ENCODE assay signal across 8 cellular contexts in genomic region chr6:87154641-87155271, GRCh38. TPM values are rescaled to one million over a fixed set of nuclear protein-coding genes. Genes with fewer than 3 reads are reported as not detected.
DNase-seq lines count a peak whose midpoint lies in the region; ATAC-seq and TF ChIP-seq lines count a peak whose summit lies in the region.

No MANE protein-coding gene starts in this region.

- H3K27ac Mint-ChIP-seq in CD14-positive monocyte (peak overlapping the region; percentile 91 to 98 (median 97)), activated B cell treated with CpG ODN at 0.5 μM for 24 hours (peak overlapping the region; percentile 97), endothelial cell (ENCODE audit: unreplicated experiment) (peak overlapping the region; percentile 91)

- H3K9me3 ChIP-seq in muscle layer of colon (ENCODE audit: low read length): no peaks in the 10 kb centered on the region

- TF ChIP-seq CTCF in CD14-positive monocyte (IDR thresholded peaks at IDR 0.05): no peak
- no peak for TF ChIP-seq CTCF in activated B cell treated with CpG ODN at 0.5 μM for 24 hours (IDR thresholded peaks at IDR 0.05)
- TF ChIP-seq CTCF in endothelial cell (IDR thresholded peaks at IDR 0.05; ENCODE audit: unreplicated experiment): no peak

- H3K36me3 ChIP-seq in muscle layer of colon (ENCODE audit: insufficient read depth, low read length): no peaks in the 10 kb centered on the region

- H3K4me3 ChIP-seq in muscle layer of colon (ENCODE audit: low read depth in 1 of 2, low read length in 2 of 2): peak overlapping the region; percentile 77 to 97

- peak overlapping the region; percentile 98 for H3K27ac ChIP-seq in muscle layer of colon (ENCODE audit: low read depth, low read length)

- H3K9me3 Mint-ChIP-seq in CD14-positive monocyte (no peaks in the 10 kb centered on the region), activated B cell treated with CpG ODN at 0.5 μM for 24 hours (no peaks in the 10 kb centered on the region), endothelial cell (ENCODE audit: unreplicated experiment) (no peaks in the 10 kb centered on the region)

- intact Hi-C loops in CD14-positive monocyte (cut with micrococcal nuclease): loop anchor here (10.0 kb wide), 2 partner anchors 80 to 1720 kb away; no protein-coding TSS in a partner anchor
- intact Hi-C loops in activated B cell treated with CpG ODN at 0.5 μM for 24 hours (cut with micrococcal nuclease): loop anchor here (1.0 to 10.0 kb wide), 16 partner anchors 15 to 1926 kb away; partner anchors contain the start of genes AKIRIN2, ORC3, PNRC1 and RNGTT

- DNase-seq in CD14-positive monocyte (ENCODE audit: low spot score) (no peak), NCI-H2196 treated with DMSO at 0.1 percent for 48 hours (lab: John Stamatoyannopoulos, UW; ENCODE audit: unreplicated experiment) (peak; percentile 71), activated B cell treated with CpG ODN at 0.5 μM for 24 hours (no peak), endothelial cell (ENCODE audit: low spot score) (no peak), NCI-H1048 (lab: John Stamatoyannopoulos, UW) (no peak)

- ATAC-seq in GM18873 (IDR thresholded peaks at IDR 0.05; ENCODE audit: low FRiP score, unreplicated experiment) (peak; percentile 70), HG03066 (IDR thresholded peaks at IDR 0.05; ENCODE audit: low read depth, unreplicated experiment) (peak; percentile 56), activated B cell treated with CpG ODN at 0.5 μM for 24 hours (ENCODE audit: low read depth) (peak; percentile 55)

- peaks cover 2 to 8% of the 10 kb centered on the region in 2 donors for H3K36me3 Mint-ChIP-seq in CD14-positive monocyte
- H3K36me3 Mint-ChIP-seq in activated B cell treated with CpG ODN at 0.5 μM for 24 hours (ENCODE audit: low read depth): peaks cover 25% of the 10 kb centered on the region
- peaks cover 4% of the 10 kb centered on the region for H3K36me3 Mint-ChIP-seq in endothelial cell (ENCODE audit: low read depth, unreplicated experiment)

- H3K4me3 Mint-ChIP-seq in CD14-positive monocyte (peak overlapping the region; percentile 93 to 97), activated B cell treated with CpG ODN at 0.5 μM for 24 hours (peak overlapping the region; percentile 91), endothelial cell (ENCODE audit: unreplicated experiment) (peak overlapping the region; percentile 97)

- H3K9ac ChIP-seq in muscle layer of colon (ENCODE audit: low read length): peak overlapping the region; percentile 89

- peaks cover 0 to 11% (median 10%) of the 10 kb centered on the region in 3 donors for H3K27me3 Mint-ChIP-seq in CD14-positive monocyte (ENCODE audit: low read depth in 3 of 3)
- no peaks in the 10 kb centered on the region for H3K27me3 Mint-ChIP-seq in activated B cell treated with CpG ODN at 0.5 μM for 24 hours
- H3K27me3 Mint-ChIP-seq in endothelial cell (ENCODE audit: unreplicated experiment): peaks cover 14% of the 10 kb centered on the region

- no peaks in the 10 kb centered on the region for H3K27me3 ChIP-seq in muscle layer of colon (ENCODE audit: control insufficient read depth in 1 of 2, insufficient read depth in 2 of 2, low read length in 2 of 2)

- POLR2A ChIA-PET in activated B cell treated with CpG ODN at 0.5 μM for 24 hours (lab: Charles Lee): interaction anchor here (0.6 to 0.8 kb wide), 2 partner anchors 15 to 28 kb away, joined by 3 to 4 read pairs; no protein-coding TSS in a partner anchor

- peaks cover 37% of the 10 kb centered on the region for H3K4me1 Mint-ChIP-seq in CD14-positive monocyte
- peaks cover 53% of the 10 kb centered on the region for H3K4me1 Mint-ChIP-seq in activated B cell treated with CpG ODN at 0.5 μM for 24 hours
- H3K4me1 Mint-ChIP-seq in endothelial cell (ENCODE audit: unreplicated experiment): peaks cover 23% of the 10 kb centered on the region

- H3K4me1 ChIP-seq in muscle layer of colon (ENCODE audit: insufficient read depth, low read length): peaks cover 26% of the 10 kb centered on the region

- CTCF ChIA-PET in activated B cell treated with CpG ODN at 0.5 μM for 24 hours (lab: Charles Lee): no interaction called here

RNA-seq across cellular contexts. Expression of gene ZNF292, which starts 0.6 kb away (rescaled TPM):
- polyA plus RNA-seq in CD14-positive monocyte: 1 to 10 TPM; 4.8 to 7.6 TPM
- total RNA-seq in activated B cell treated with CpG ODN at 0.5 μM for 24 hours: 54.8 and 66.6 TPM in 2 replicates
- 40.9 TPM for total RNA-seq in endothelial cell (ENCODE audit: unreplicated experiment)

RNA-seq across cellular contexts. Expression of gene CGA, which starts 59.9 kb away (rescaled TPM):
- polyA plus RNA-seq in CD14-positive monocyte: not detected
- total RNA-seq in activated B cell treated with CpG ODN at 0.5 μM for 24 hours: not detected in 2 replicates
- total RNA-seq in endothelial cell (ENCODE audit: unreplicated experiment): not detected
